ENCODE assay signal across 24 cellular contexts in genomic region chr17:2799653-2800052, GRCh38. TPM values are rescaled to one million over a fixed set of nuclear protein-coding genes. Genes with fewer than 3 reads are reported as not detected.
"Had no signal": no experiment of that assay in that cellular context is flagged by ENCODE, and none has a peak within 500 bp of the region (broad histone marks: within the 10 kb centered on the region; RNA-seq: fewer than 3 reads in every experiment).

No MANE protein-coding gene starts in this region.

- H3K9me3 ChIP-seq: body of pancreas, gastroesophageal sphincter, mucosa of descending colon, prostate gland, sigmoid colon, spleen, testis, upper lobe of left lung had no signal

- DNase-seq: activated CD4-positive, alpha-beta T cell treated with anti-CD3 and anti-CD28 coated beads for 4 hours; activated CD8-positive, alpha-beta memory T cell treated with anti-CD3 and anti-CD28 coated beads, Interleukin-2, amount 50 U/mL, for 4 hours; activated CD8-positive, alpha-beta T cell treated with anti-CD3 and anti-CD28 coated beads, Interleukin-2, amount 10 ng/mL, durations not matched to agents 7 days and 5 days; activated effector memory CD4-positive, alpha-beta T cell treated with anti-CD3 and anti-CD28 coated beads, Interleukin-2, amount 50 U/mL, for 16 hours; activated T-cell treated with anti-CD3 and anti-CD28 coated beads, Interleukin-2, amount 50 U/mL, for 48 hours; amniotic stem cell; body of pancreas; central memory CD4-positive, alpha-beta T cell; erythroblast; islet precursor cell; mucosa of descending colon; naive thymus-derived CD4-positive, alpha-beta T cell; nucleus accumbens; sigmoid colon; spleen; stimulated activated naive CD8-positive, alpha-beta T cell treated with anti-CD3 and anti-CD28 coated beads, Interleukin-15, amount 100 ng/mL, for 72 hours; T-cell; upper lobe of left lung had no signal

- H3K4me1 ChIP-seq: body of pancreas, gastroesophageal sphincter, prostate gland, sigmoid colon had no signal

- H3K36me3 ChIP-seq: gastroesophageal sphincter, prostate gland, sigmoid colon, upper lobe of left lung had no signal

- H3K4me3 ChIP-seq: body of pancreas, gastroesophageal sphincter, mucosa of descending colon, prostate gland, sigmoid colon, SK-N-MC, spleen, testis, upper lobe of left lung had no signal

- H3K27ac ChIP-seq: body of pancreas, gastroesophageal sphincter, prostate gland, sigmoid colon, SK-N-MC, upper lobe of left lung had no signal

- H3K27ac Mint-ChIP-seq: activated CD8-positive, alpha-beta T cell treated with anti-CD3 and anti-CD28 coated beads, Interleukin-2, amount 10 ng/mL, durations not matched to agents 7 days and 5 days; activated naive CD8-positive, alpha-beta T cell; stimulated activated naive CD8-positive, alpha-beta T cell treated with anti-CD3 and anti-CD28 coated beads, Interleukin-15, amount 100 ng/mL, for 72 hours had no signal

- H3K4me3 Mint-ChIP-seq: activated CD8-positive, alpha-beta T cell treated with anti-CD3 and anti-CD28 coated beads, Interleukin-2, amount 10 ng/mL, durations not matched to agents 7 days and 5 days; stimulated activated naive CD8-positive, alpha-beta T cell treated with anti-CD3 and anti-CD28 coated beads, Interleukin-15, amount 100 ng/mL, for 72 hours had no signal

- ATAC-seq: activated CD8-positive, alpha-beta T cell treated with anti-CD3 and anti-CD28 coated beads, Interleukin-2, amount 10 ng/mL, durations not matched to agents 7 days and 5 days; body of pancreas; gastroesophageal sphincter; left lobe of liver; mucosa of descending colon; naive thymus-derived CD4-positive, alpha-beta T cell; stimulated activated naive CD8-positive, alpha-beta T cell treated with anti-CD3 and anti-CD28 coated beads, Interleukin-15, amount 100 ng/mL, for 72 hours; T-cell had no signal

- H3K9me3 Mint-ChIP-seq: naive thymus-derived CD4-positive, alpha-beta T cell; stimulated activated naive CD8-positive, alpha-beta T cell treated with anti-CD3 and anti-CD28 coated beads, Interleukin-15, amount 100 ng/mL, for 72 hours; T-cell had no signal

- H3K27me3 Mint-ChIP-seq: naive thymus-derived CD4-positive, alpha-beta T cell; T-cell had no signal

- H3K27me3 ChIP-seq: body of pancreas, testis, upper lobe of left lung had no signal

RNA-seq across cellular contexts. Expression of gene CCDC92B, which starts 50.2 kb away (rescaled TPM):
- total RNA-seq: activated CD8-positive, alpha-beta T cell treated with anti-CD3 and anti-CD28 coated beads, Interleukin-2, amount 10 ng/mL, durations not matched to agents 7 days and 5 days; left lobe of liver had no signal
- polyA plus RNA-seq: naive thymus-derived CD4-positive, alpha-beta T cell had no signal
